9 cellular contexts compared by ENCODE assay signal in genomic region chr2:24228470-24228869, GRCh38. TPM values are rescaled to one million over a fixed set of nuclear protein-coding genes. Genes with fewer than 3 reads are reported as not detected.
DNase-seq lines count a peak whose midpoint lies in the region; ATAC-seq and TF ChIP-seq lines count a peak whose summit lies in the region.
"Had no signal": no experiment of that assay in that cellular context is flagged by ENCODE, and none has a peak within 500 bp of the region (broad histone marks: within the 10 kb centered on the region; RNA-seq: fewer than 3 reads in every experiment).

No MANE protein-coding gene starts in this region.

- H3K9me3 ChIP-seq in psoas muscle = no peaks in the 10 kb centered on the region

- WGBS in psoas muscle, 3 donors = 37 to 41% (median 39%) methylated on average over 1 of the region's 1 CpG

- no peaks in the 10 kb centered on the region for H3K27me3 ChIP-seq in psoas muscle (ENCODE audit: insufficient read depth in 3 of 3, low read length in 2 of 3)

- no peak overlapping the region for H3K27ac ChIP-seq in psoas muscle

- no peaks in the 10 kb centered on the region for H3K27me3 Mint-ChIP-seq in activated CD4-positive, alpha-beta T cell treated with anti-CD3 and anti-CD28 coated beads, Interleukin-2, amount 10 ng/mL, durations not matched to agents 7 days and 5 days

- ATAC-seq in psoas muscle = peak in 2 of 4 donors; percentile 40 to 56

- DNase-seq in NCI-H2107 treated with DMSO at 0.1 percent for 48 hours (lab: John Stamatoyannopoulos, UW; ENCODE audit: unreplicated experiment) (peak; percentile 65), NCI-H2107 (lab: John Stamatoyannopoulos, UW) (no peak), NCI-H2196 treated with DMSO at 0.1 percent for 48 hours (lab: John Stamatoyannopoulos, UW; ENCODE audit: unreplicated experiment) (peak; percentile 16), dermis blood vessel endothelial cell (peak; percentile 53), psoas muscle (no peak), HuH-7.5 (ENCODE audit: low spot score) (no peak)
- no peak for DNase-seq in activated CD4-positive, alpha-beta T cell treated with anti-CD3 and anti-CD28 coated beads, Interleukin-2, amount 10 ng/mL, durations not matched to agents 7 days and 5 days
- no peak for DNase-seq in activated T-cell treated with anti-CD3 and anti-CD28 coated beads, Interleukin-2, amount 50 U/mL, for 48 hours

- CTCF ChIA-PET in activated CD4-positive, alpha-beta T cell treated with anti-CD3 and anti-CD28 coated beads, Interleukin-2, amount 10 ng/mL, durations not matched to agents 7 days and 5 days (lab: Charles Lee) = interaction anchor here (0.7 kb wide), 1 partner anchor 32 kb away, joined by 3 read pairs; no protein-coding TSS in a partner anchor

- H3K4me1 Mint-ChIP-seq in activated CD4-positive, alpha-beta T cell treated with anti-CD3 and anti-CD28 coated beads, Interleukin-2, amount 10 ng/mL, durations not matched to agents 7 days and 5 days = no peaks in the 10 kb centered on the region

- peak; percentile 26 for TF ChIP-seq CTCF in psoas muscle (IDR thresholded peaks at IDR 0.05)

- H3K4me3 ChIP-seq in psoas muscle = no peak overlapping the region

- intact Hi-C loops in psoas muscle (cut with DNase I) = loop anchor here (2.0 to 10.0 kb wide), 2 partner anchors 154 to 156 kb away; no protein-coding TSS in a partner anchor

- H3K4me3 Mint-ChIP-seq in activated CD4-positive, alpha-beta T cell treated with anti-CD3 and anti-CD28 coated beads, Interleukin-2, amount 10 ng/mL, durations not matched to agents 7 days and 5 days = no peak overlapping the region
- H3K4me3 Mint-ChIP-seq: neural crest cell had no signal

- no peaks in the 10 kb centered on the region for H3K4me1 ChIP-seq in psoas muscle

- H3K9me3 Mint-ChIP-seq in activated CD4-positive, alpha-beta T cell treated with anti-CD3 and anti-CD28 coated beads, Interleukin-2, amount 10 ng/mL, durations not matched to agents 7 days and 5 days = no peaks in the 10 kb centered on the region
- H3K9me3 Mint-ChIP-seq: neural crest cell had no signal

- POLR2A ChIA-PET in activated CD4-positive, alpha-beta T cell treated with anti-CD3 and anti-CD28 coated beads, Interleukin-2, amount 10 ng/mL, durations not matched to agents 7 days and 5 days (lab: Charles Lee) = no interaction called here

- peaks cover 0 to 11% of the 10 kb centered on the region in 2 donors for H3K36me3 ChIP-seq in psoas muscle (ENCODE audit: insufficient read depth in 1 of 2, low read depth in 1 of 2)

- no peak overlapping the region for H3K27ac Mint-ChIP-seq in activated CD4-positive, alpha-beta T cell treated with anti-CD3 and anti-CD28 coated beads, Interleukin-2, amount 10 ng/mL, durations not matched to agents 7 days and 5 days

- H3K36me3 Mint-ChIP-seq in activated CD4-positive, alpha-beta T cell treated with anti-CD3 and anti-CD28 coated beads, Interleukin-2, amount 10 ng/mL, durations not matched to agents 7 days and 5 days (ENCODE audit: low read depth) = no peaks in the 10 kb centered on the region

RNA-seq across cellular contexts. Expression of gene FAM228A, which starts 53.6 kb away (rescaled TPM):
- total RNA-seq in dermis blood vessel endothelial cell (0.28 TPM in 1 of 2 replicates, not detected in the other), psoas muscle (under 1 TPM in 3 of 4 donors, not detected in 1; 0.50 to 0.69 (median 0.58) TPM)
- polyA plus RNA-seq in psoas muscle = under 1 TPM; 0.04 to 0.24 (median 0.23) TPM
- total RNA-seq in activated CD4-positive, alpha-beta T cell treated with anti-CD3 and anti-CD28 coated beads, Interleukin-2, amount 10 ng/mL, durations not matched to agents 7 days and 5 days = under 1 TPM in 1 of 2 experiments, not detected in 1; 0.23 TPM

Comparison
In these comparisons a context has a peak if more than half of its experiments do, and no peak if none do; other contexts are left out.
1. DNase-seq: peak in NCI-H2107 treated with DMSO at 0.1 percent for 48 hours (single experiment), NCI-H2196 treated with DMSO at 0.1 percent for 48 hours (single experiment) and dermis blood vessel endothelial cell (single experiment); none in NCI-H2107 (single experiment), psoas muscle (0 of 2), HuH-7.5 (single experiment), activated CD4-positive, alpha-beta T cell treated with anti-CD3 and anti-CD28 coated beads, Interleukin-2, amount 10 ng/mL, durations not matched to agents 7 days and 5 days (single experiment) and activated T-cell treated with anti-CD3 and anti-CD28 coated beads, Interleukin-2, amount 50 U/mL, for 48 hours (0 of 2).